9 cellular contexts compared by ENCODE assay signal in genomic region chr10:93471110-93471651, GRCh38. TPM values are rescaled to one million over a fixed set of nuclear protein-coding genes. Genes with fewer than 3 reads are reported as not detected.
DNase-seq lines count a peak whose midpoint lies in the region; ATAC-seq and TF ChIP-seq lines count a peak whose summit lies in the region.
"Had no signal": no experiment of that assay in that cellular context is flagged by ENCODE, and none has a peak within 500 bp of the region (broad histone marks: within the 10 kb centered on the region; RNA-seq: fewer than 3 reads in every experiment).

No MANE protein-coding gene starts in this region.

- H3K36me3 ChIP-seq in SJSA1, result peaks cover 76% of the 10 kb centered on the region
- H3K36me3 ChIP-seq in gastroesophageal sphincter, result peaks cover 0 to 11% of the 10 kb centered on the region in 2 donors
- H3K36me3 ChIP-seq in skeletal muscle satellite cell (ENCODE audit: insufficient read depth, low read length), result peaks cover 57% of the 10 kb centered on the region

- no peak for TF ChIP-seq POLR2A in gastroesophageal sphincter (IDR thresholded peaks at IDR 0.05)

- 59 to 100% methylated on average over 3 to 4 of the region's 5 CpGs for WGBS in gastroesophageal sphincter (ENCODE audit: low coverage in 1 of 2), 2 donors

- DNase-seq in H4 (ENCODE audit: low spot score) (peak; percentile 90), SJSA1 (ENCODE audit: low read depth in 1 of 2, low spot score in 2 of 2) (peak; percentile 76 to 98)
- no peak for DNase-seq in NK-92 treated with Interleukin-12 subunit alpha and Interleukin-12 subunit beta, amount 100 ng/mL, for 24 hours (lab: John Stamatoyannopoulos, UW)
- DNase-seq: nucleus accumbens had no signal

- ATAC-seq in gastroesophageal sphincter, result peak; percentile 73
- no peak for ATAC-seq in HG03108 (IDR thresholded peaks at IDR 0.05; ENCODE audit: unreplicated experiment)
- no peak for ATAC-seq in GM18907 (IDR thresholded peaks at IDR 0.05; ENCODE audit: unreplicated experiment)
- ATAC-seq in HG03025 (IDR thresholded peaks at IDR 0.05; ENCODE audit: low FRiP score, unreplicated experiment), result no peak

- no peak for TF ChIP-seq EP300 in gastroesophageal sphincter (IDR thresholded peaks at IDR 0.05)

- H3K9ac ChIP-seq in skeletal muscle satellite cell (ENCODE audit: low read depth, low read length), result peak overlapping the region; percentile 53

- H3K4me3 ChIP-seq in SJSA1 (no peak overlapping the region), gastroesophageal sphincter (no peak overlapping the region), skeletal muscle satellite cell (ENCODE audit: low read length) (no peak overlapping the region)

- peak overlapping the region; percentile 35 for H3K4me2 ChIP-seq in skeletal muscle satellite cell (ENCODE audit: low read length)

- H3K27ac ChIP-seq in SJSA1, result peak overlapping the region; percentile 97
- peak overlapping the region; percentile 74 to 95 (median 85) for H3K27ac ChIP-seq in gastroesophageal sphincter

- no peak for TF ChIP-seq CTCF in gastroesophageal sphincter (IDR thresholded peaks at IDR 0.05)

- H3K4me1 ChIP-seq in SJSA1 (replicated peaks), result peaks cover 96% of the 10 kb centered on the region
- peaks cover 20 to 94% (median 42%) of the 10 kb centered on the region in 3 donors for H3K4me1 ChIP-seq in gastroesophageal sphincter
- H3K4me1 ChIP-seq in skeletal muscle satellite cell (ENCODE audit: control insufficient read depth, insufficient read depth, low read length), result peaks cover 87% of the 10 kb centered on the region

- H3K9me3 ChIP-seq in SJSA1 (replicated peaks), result no peaks in the 10 kb centered on the region; the same call in 1 of the 2 replicates
- no peaks in the 10 kb centered on the region for H3K9me3 ChIP-seq in gastroesophageal sphincter
- H3K9me3 ChIP-seq in skeletal muscle satellite cell (replicated peaks; ENCODE audit: low read length), result no peaks in the 10 kb centered on the region

- H3K27me3 ChIP-seq in SJSA1 (replicated peaks), result no peaks in the 10 kb centered on the region
- no peaks in the 10 kb centered on the region for H3K27me3 ChIP-seq in gastroesophageal sphincter
- no peaks in the 10 kb centered on the region for H3K27me3 ChIP-seq in skeletal muscle satellite cell (ENCODE audit: control insufficient read depth, insufficient read depth, low read length)

RNA-seq across cellular contexts. Expression of gene MYOF, which starts 11.0 kb away (rescaled TPM):
- total RNA-seq in H4 (2014; rRNA removed; shearing (Covaris generic)), result 30.2 and 31.1 TPM in 2 replicates
- total RNA-seq in SJSA1 (2014; rRNA removed; shearing (Covaris generic)), result 198 and 300 TPM in 2 replicates
- 100 to 1,000 TPM in 3 of 4 donors, 10 to 100 TPM in 1; 98.0 to 157 (median 126) TPM for total RNA-seq in gastroesophageal sphincter
- 168 and 212 TPM in 2 replicates for total RNA-seq in skeletal muscle satellite cell (2012; rRNA removed)

RNA-seq across cellular contexts. Expression of gene CEP55, which starts 25.2 kb away (rescaled TPM):
- 62.2 and 69.9 TPM in 2 replicates for total RNA-seq in H4 (2014; rRNA removed; shearing (Covaris generic))
- 149 and 198 TPM in 2 replicates for total RNA-seq in SJSA1 (2014; rRNA removed; shearing (Covaris generic))
- total RNA-seq in gastroesophageal sphincter, result 1 to 10 TPM in 1 of 4 donors, under 1 TPM in 2, not detected in 1; 0.13 to 3.6 (median 0.35) TPM
- total RNA-seq in skeletal muscle satellite cell (2012; rRNA removed), result 21.5 and 29.3 TPM in 2 replicates

Comparison
In these comparisons a context has a peak if more than half of its experiments do, and no peak if none do; other contexts are left out.
1. RNA of gene CEP55, which starts 25.2 kb away (total RNA-seq): 149 to 198 TPM in SJSA1 and 62.2 to 69.9 TPM in H4; 0.13 to 3.6 TPM in gastroesophageal sphincter; every median in the first group is over 10 times any median in the second.